1 cellular context compared by ENCODE assay signal in genomic region chr7:151745090-151745638, GRCh38.
A peak's percentile ranks its signal among the peaks of the same experiment; 100 is the strongest.
TF ChIP-seq lines count a peak whose summit lies in the region.

No MANE protein-coding gene starts in this region.

TF ChIP-seq in HepG2, 621 proteins besides CTCF, POLR2A, EP300 and RAD21 (continued from another document and continues in another):
- no peak for TF ChIP-seq ZBTB40 (IDR thresholded peaks at IDR 0.05)
- peak; percentile 74 for TF ChIP-seq ZBTB40 (CRISPR knock-in tag; IDR thresholded peaks at IDR 0.05)
- TF ChIP-seq ZBTB8A (CRISPR knock-in tag; IDR thresholded peaks at IDR 0.05; ENCODE audit: borderline replicate concordance, low read depth): peak; percentile 66; the same call in 1 of the 2 replicates
- peak; percentile 53; the same call in 1 of the 2 replicates for TF ChIP-seq ZBED4 (CRISPR knock-in tag; IDR thresholded peaks at IDR 0.05; ENCODE audit: borderline replicate concordance)
- peak; percentile 88 for TF ChIP-seq IRF2 (CRISPR knock-in tag; IDR thresholded peaks at IDR 0.05)
- TF ChIP-seq ATF7-NPFF (CRISPR knock-in tag; IDR thresholded peaks at IDR 0.05; ENCODE audit: low read depth): peak; percentile 94
- no peak for TF ChIP-seq ZNF839 (CRISPR knock-in tag; IDR thresholded peaks at IDR 0.05; ENCODE audit: borderline replicate concordance)
- TF ChIP-seq, protein P1, sequence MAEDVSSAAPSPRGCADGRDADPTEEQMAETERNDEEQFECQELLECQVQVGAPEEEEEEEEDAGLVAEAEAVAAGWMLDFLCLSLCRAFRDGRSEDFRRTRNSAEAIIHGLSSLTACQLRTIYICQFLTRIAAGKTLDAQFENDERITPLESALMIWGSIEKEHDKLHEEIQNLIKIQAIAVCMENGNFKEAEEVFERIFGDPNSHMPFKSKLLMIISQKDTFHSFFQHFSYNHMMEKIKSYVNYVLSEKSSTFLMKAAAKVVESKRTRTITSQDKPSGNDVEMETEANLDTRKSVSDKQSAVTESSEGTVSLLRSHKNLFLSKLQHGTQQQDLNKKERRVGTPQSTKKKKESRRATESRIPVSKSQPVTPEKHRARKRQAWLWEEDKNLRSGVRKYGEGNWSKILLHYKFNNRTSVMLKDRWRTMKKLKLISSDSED (CRISPR knock-in tag; IDR thresholded peaks at IDR 0.05): no peak
- TF ChIP-seq HOXA7 (CRISPR knock-in tag; IDR thresholded peaks at IDR 0.05): no peak
- peak; percentile 16; the same call in 1 of the 2 replicates for TF ChIP-seq FOSL1 (CRISPR knock-in tag; IDR thresholded peaks at IDR 0.05; ENCODE audit: borderline replicate concordance)
- no peak for TF ChIP-seq TCF7 (IDR thresholded peaks at IDR 0.05; ENCODE audit: low read depth)
- TF ChIP-seq, protein P2, sequence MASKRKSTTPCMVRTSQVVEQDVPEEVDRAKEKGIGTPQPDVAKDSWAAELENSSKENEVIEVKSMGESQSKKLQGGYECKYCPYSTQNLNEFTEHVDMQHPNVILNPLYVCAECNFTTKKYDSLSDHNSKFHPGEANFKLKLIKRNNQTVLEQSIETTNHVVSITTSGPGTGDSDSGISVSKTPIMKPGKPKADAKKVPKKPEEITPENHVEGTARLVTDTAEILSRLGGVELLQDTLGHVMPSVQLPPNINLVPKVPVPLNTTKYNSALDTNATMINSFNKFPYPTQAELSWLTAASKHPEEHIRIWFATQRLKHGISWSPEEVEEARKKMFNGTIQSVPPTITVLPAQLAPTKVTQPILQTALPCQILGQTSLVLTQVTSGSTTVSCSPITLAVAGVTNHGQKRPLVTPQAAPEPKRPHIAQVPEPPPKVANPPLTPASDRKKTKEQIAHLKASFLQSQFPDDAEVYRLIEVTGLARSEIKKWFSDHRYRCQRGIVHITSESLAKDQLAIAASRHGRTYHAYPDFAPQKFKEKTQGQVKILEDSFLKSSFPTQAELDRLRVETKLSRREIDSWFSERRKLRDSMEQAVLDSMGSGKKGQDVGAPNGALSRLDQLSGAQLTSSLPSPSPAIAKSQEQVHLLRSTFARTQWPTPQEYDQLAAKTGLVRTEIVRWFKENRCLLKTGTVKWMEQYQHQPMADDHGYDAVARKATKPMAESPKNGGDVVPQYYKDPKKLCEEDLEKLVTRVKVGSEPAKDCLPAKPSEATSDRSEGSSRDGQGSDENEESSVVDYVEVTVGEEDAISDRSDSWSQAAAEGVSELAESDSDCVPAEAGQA (IDR thresholded peaks at IDR 0.05; ENCODE audit: low read depth): 0 out of 2 replicates have a peak, but pooled peaks have one; percentile 44
- TF ChIP-seq, protein P2 (CRISPR knock-in tag; IDR thresholded peaks at IDR 0.05; ENCODE audit: borderline replicate concordance): no peak
- TF ChIP-seq EEA1 (CRISPR knock-in tag; IDR thresholded peaks at IDR 0.05; ENCODE audit: borderline replicate concordance): no peak
- TF ChIP-seq E2F1 (CRISPR knock-in tag; IDR thresholded peaks at IDR 0.05): no peak
- no peak for TF ChIP-seq SCMH1 (CRISPR knock-in tag; IDR thresholded peaks at IDR 0.05; ENCODE audit: borderline replicate concordance)
- TF ChIP-seq CREM (IDR thresholded peaks at IDR 0.05): peak; percentile 79
- no peak for TF ChIP-seq CREM (CRISPR knock-in tag; IDR thresholded peaks at IDR 0.05)
- TF ChIP-seq CENPT (CRISPR knock-in tag; IDR thresholded peaks at IDR 0.05; ENCODE audit: low read depth): peak; percentile 73; the same call in 1 of the 2 replicates
- TF ChIP-seq TARDBP (CRISPR knock-in tag; IDR thresholded peaks at IDR 0.05): peak; percentile 96
- TF ChIP-seq, protein P3, sequence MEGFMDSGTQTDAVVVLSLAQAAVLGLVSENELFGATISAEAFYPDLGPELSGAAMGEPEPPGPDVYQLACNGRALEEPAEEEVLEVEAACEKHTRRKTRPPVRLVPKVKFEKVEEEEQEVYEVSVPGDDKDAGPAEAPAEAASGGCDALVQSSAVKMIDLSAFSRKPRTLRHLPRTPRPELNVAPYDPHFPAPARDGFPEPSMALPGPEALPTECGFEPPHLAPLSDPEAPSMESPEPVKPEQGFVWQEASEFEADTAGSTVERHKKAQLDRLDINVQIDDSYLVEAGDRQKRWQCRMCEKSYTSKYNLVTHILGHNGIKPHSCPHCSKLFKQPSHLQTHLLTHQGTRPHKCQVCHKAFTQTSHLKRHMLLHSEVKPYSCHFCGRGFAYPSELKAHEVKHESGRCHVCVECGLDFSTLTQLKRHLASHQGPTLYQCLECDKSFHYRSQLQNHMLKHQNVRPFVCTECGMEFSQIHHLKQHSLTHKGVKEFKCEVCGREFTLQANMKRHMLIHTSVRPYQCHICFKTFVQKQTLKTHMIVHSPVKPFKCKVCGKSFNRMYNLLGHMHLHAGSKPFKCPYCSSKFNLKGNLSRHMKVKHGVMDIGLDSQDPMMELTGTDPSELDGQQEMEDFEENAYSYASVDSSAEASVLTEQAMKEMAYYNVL (CRISPR knock-in tag; IDR thresholded peaks at IDR 0.05; ENCODE audit: borderline replicate concordance): peak; percentile 73; the same call in 1 of the 2 replicates
- TF ChIP-seq KAT8 (CRISPR knock-in tag; IDR thresholded peaks at IDR 0.05): peak; percentile 83
- TF ChIP-seq HOXA5 (CRISPR knock-in tag; IDR thresholded peaks at IDR 0.05): no peak
- TF ChIP-seq, protein P4, sequence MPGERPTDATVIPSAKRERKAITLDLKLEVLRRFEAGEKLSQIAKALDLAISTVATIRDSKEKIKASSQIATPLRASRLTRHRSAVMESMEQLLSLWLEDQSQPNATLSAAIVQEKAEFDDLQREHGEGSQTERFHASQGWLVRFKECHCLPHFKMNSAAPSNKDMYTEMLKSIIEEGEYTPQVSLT (CRISPR knock-in tag; IDR thresholded peaks at IDR 0.05; ENCODE audit: borderline replicate concordance, low read depth): no peak
- no peak for TF ChIP-seq ZSCAN22 (CRISPR knock-in tag; IDR thresholded peaks at IDR 0.05)
- TF ChIP-seq HNRNPLL (IDR thresholded peaks at IDR 0.05; ENCODE audit: low read depth, low read length, poor library complexity, severe bottlenecking): peak; percentile 41
- TF ChIP-seq MNT (IDR thresholded peaks at IDR 0.05): 0 out of 2 replicates have a peak, but pooled peaks have one; percentile 34
- TF ChIP-seq RFXANK (CRISPR knock-in tag; IDR thresholded peaks at IDR 0.05): no peak
- TF ChIP-seq ONECUT2 (CRISPR knock-in tag; IDR thresholded peaks at IDR 0.05): no peak
- peak; percentile 93 for TF ChIP-seq ZNF772 (CRISPR knock-in tag; IDR thresholded peaks at IDR 0.05)
